Comparison of ENCODE assay signal across 1 cellular context in genomic region chr2:197909377-197909776, GRCh38.
TF ChIP-seq lines count a peak whose summit lies in the region.

No MANE protein-coding gene starts in this region.

TF ChIP-seq in K562, 482 proteins besides CTCF, POLR2A, EP300 and RAD21 (continued from another document and continues in another):
- TF ChIP-seq VEZF1 (CRISPR knock-in tag; IDR thresholded peaks at IDR 0.05) (0 out of 2 replicates have a peak, but pooled peaks have one; percentile 2), ZNF212 (CRISPR knock-in tag; IDR thresholded peaks at IDR 0.05) (no peak), ZBTB7A (IDR thresholded peaks at IDR 0.05; ENCODE audit: borderline replicate concordance, control insufficient read depth, low read depth, low read length) (no peak), UBTF (IDR thresholded peaks at IDR 0.05; ENCODE audit: borderline replicate concordance in 1 of 2, low read depth in 2 of 2, low read length in 2 of 2) (peak in 1 of 2 experiments; percentile 41; a peak in 1 of 4 replicates), NR2C1 (IDR thresholded peaks at IDR 0.05) (no peak), NR2C1 (tag; IDR thresholded peaks at IDR 0.05) (no peak), DPF2 (IDR thresholded peaks at IDR 0.05) (peak; percentile 64), ZNF592 (IDR thresholded peaks at IDR 0.05) (peak; percentile 54; the same call in 1 of the 2 replicates), SMARCE1 (IDR thresholded peaks at IDR 0.05) (peak; percentile 51), ZNF589 (CRISPR knock-in tag; IDR thresholded peaks at IDR 0.05; ENCODE audit: low read depth) (no peak), ETV6 (IDR thresholded peaks at IDR 0.05; ENCODE audit: borderline replicate concordance in 1 of 2, low read depth in 2 of 2, low read length in 1 of 2) (0 out of 4 replicates have a peak, but pooled peaks of 1 of the 2 experiments have one; percentile 36), ETV6 (CRISPR knock-in tag; IDR thresholded peaks at IDR 0.05; ENCODE audit: borderline replicate concordance) (no peak), CXXC5 (CRISPR knock-in tag; IDR thresholded peaks at IDR 0.05) (no peak), MAFK (IDR thresholded peaks at IDR 0.05; ENCODE audit: low read length) (peak; percentile 67; the same call in 1 of the 2 replicates), TAF7 (tag; IDR thresholded peaks at IDR 0.05) (no peak), JUND (IDR thresholded peaks at IDR 0.05; ENCODE audit: borderline replicate concordance, low read depth, low read length) (peak; percentile 35; the same call in 1 of the 2 replicates), JUND (tag; IDR thresholded peaks at IDR 0.05; ENCODE audit: borderline replicate concordance, low read depth, low read length) (no peak), E2F4 (CRISPR knock-in tag; IDR thresholded peaks at IDR 0.05; ENCODE audit: low read depth) (no peak), RNF219 (CRISPR knock-in tag; IDR thresholded peaks at IDR 0.05) (no peak), C11orf30 (IDR thresholded peaks at IDR 0.05; ENCODE audit: low read depth) (peak; percentile 72), HCFC1 (IDR thresholded peaks at IDR 0.05; ENCODE audit: low read depth, low read length) (no peak), ARID1B (IDR thresholded peaks at IDR 0.05) (peak; percentile 57), ELF1 (tag; IDR thresholded peaks at IDR 0.05) (no peak), SNIP1 (IDR thresholded peaks at IDR 0.05; ENCODE audit: low read depth) (no peak), ID3 (CRISPR knock-in tag; IDR thresholded peaks at IDR 0.05) (no peak), ID3 (tag; IDR thresholded peaks at IDR 0.05) (0 out of 2 replicates have a peak, but pooled peaks have one; percentile 13), SUPT5H (IDR thresholded peaks at IDR 0.05) (no peak), RBM25 (IDR thresholded peaks at IDR 0.05; ENCODE audit: low read depth, low read length, severe bottlenecking) (no peak), RCOR1 (IDR thresholded peaks at IDR 0.05; ENCODE audit: borderline replicate concordance in 1 of 2, low read depth in 2 of 2, low read length in 2 of 2) (0 out of 4 replicates have a peak, but pooled peaks of 1 of the 2 experiments have one; percentile 18), NCOA1 (IDR thresholded peaks at IDR 0.05; ENCODE audit: low read depth) (no peak), MYC (IDR thresholded peaks at IDR 0.05; ENCODE audit: low read depth, low read length) (no peak), MYC (CRISPR knock-in tag; IDR thresholded peaks at IDR 0.05; ENCODE audit: borderline replicate concordance, low read depth) (no peak), NFYB (IDR thresholded peaks at IDR 0.05; ENCODE audit: extremely low read depth, insufficient read length) (no peak), MNT (conservative IDR thresholded peaks at IDR 0.05) (no peak), PREB (CRISPR knock-in tag; IDR thresholded peaks at IDR 0.05) (no peak), POLR2AphosphoS2 (IDR thresholded peaks at IDR 0.05; ENCODE audit: low read length) (no peak), SMARCA4 (IDR thresholded peaks at IDR 0.05) (peak; percentile 31; the same call in 1 of the 2 replicates), HOXB6 (CRISPR knock-in tag; IDR thresholded peaks at IDR 0.05; ENCODE audit: borderline replicate concordance) (no peak), PRPF4 (IDR thresholded peaks at IDR 0.05; ENCODE audit: insufficient read depth, low read depth, low read length, poor library complexity, severe bottlenecking) (no peak), ZBTB1 (CRISPR knock-in tag; IDR thresholded peaks at IDR 0.05; ENCODE audit: borderline replicate concordance, low read depth) (no peak), ZNF175 (CRISPR knock-in tag; IDR thresholded peaks at IDR 0.05; ENCODE audit: low read depth) (no peak), ZNF316 (IDR thresholded peaks at IDR 0.05) (peak; percentile 72), BACH1 (tag; IDR thresholded peaks at IDR 0.05) (peak; percentile 49; the same call in 1 of the 2 replicates), POLR3A (IDR thresholded peaks at IDR 0.05; ENCODE audit: borderline replicate concordance, extremely low read depth, insufficient read depth, insufficient read length) (no peak), NFE2 (IDR thresholded peaks at IDR 0.05; ENCODE audit: low read depth) (peak; percentile 88), ZNF3 (CRISPR knock-in tag; IDR thresholded peaks at IDR 0.05) (no peak), YBX1 (IDR thresholded peaks at IDR 0.05) (no peak), MAFF (IDR thresholded peaks at IDR 0.05; ENCODE audit: low read length) (peak; percentile 62), ZNF239 (CRISPR knock-in tag; IDR thresholded peaks at IDR 0.05) (no peak), HDAC2 (IDR thresholded peaks at IDR 0.05) (peak; percentile 16; the same call in 1 of the 2 replicates), MITF (IDR thresholded peaks at IDR 0.05) (no peak), CHCHD3 (CRISPR knock-in tag; IDR thresholded peaks at IDR 0.05) (no peak), EGR1 (conservative IDR thresholded peaks at IDR 0.05) (peak; percentile 59), NELFE (IDR thresholded peaks at IDR 0.05; ENCODE audit: insufficient read depth, insufficient read length) (no peak), PTRF (tag; IDR thresholded peaks at IDR 0.05) (no peak)
